In the genomic region with DNA sequence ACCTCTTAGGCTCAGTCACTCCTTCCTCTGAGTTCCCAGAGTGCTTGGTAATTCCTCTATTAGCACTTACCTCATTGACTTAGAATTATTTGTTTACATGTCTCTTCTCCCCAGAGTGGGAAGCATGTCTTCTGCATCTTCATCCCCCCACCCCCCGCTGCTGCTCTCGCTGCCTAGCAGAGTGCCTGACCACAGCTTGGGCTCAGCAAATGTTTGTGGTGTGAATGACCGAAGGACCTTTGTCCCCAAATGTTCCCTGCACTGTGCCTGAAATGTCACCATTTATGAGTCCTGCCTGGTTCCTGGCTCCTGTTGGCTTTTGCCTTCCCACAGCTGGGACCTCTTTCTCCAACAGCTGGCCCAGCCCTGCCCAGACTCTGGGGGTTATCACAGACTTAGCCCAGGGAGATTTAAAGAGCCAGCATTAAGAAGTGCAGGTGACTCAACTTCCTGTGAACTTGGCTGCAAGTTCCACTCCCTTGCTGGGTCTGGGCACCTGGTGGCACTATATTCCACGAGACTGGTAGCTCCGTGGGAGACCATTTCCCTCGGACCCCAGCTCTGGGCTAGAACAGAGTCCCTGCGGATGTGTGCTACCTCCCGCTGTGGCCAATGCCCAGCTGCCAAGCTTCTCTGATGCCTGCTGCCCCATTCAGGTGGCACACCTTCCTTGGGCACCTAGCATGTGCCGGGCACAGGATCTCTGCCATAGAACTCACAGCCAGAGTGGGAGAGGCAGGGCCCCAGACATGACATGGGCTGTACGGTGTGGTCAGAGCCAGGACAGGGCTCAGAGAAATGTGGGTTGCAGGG, we compare ENCODE assay signal across 1 cellular context.
TF ChIP-seq lines count a peak whose summit lies in the region.

No MANE protein-coding gene starts in this region.

TF ChIP-seq in IMR-90, 13 proteins besides CTCF, POLR2A, EP300 and RAD21:
- TF ChIP-seq FOS (IDR thresholded peaks at IDR 0.05; ENCODE audit: low read depth, low read length) (no peak), BHLHE40 (IDR thresholded peaks at IDR 0.05; ENCODE audit: low read depth, low read length) (no peak), CEBPB (IDR thresholded peaks at IDR 0.05; ENCODE audit: low read depth, low read length) (no peak), MXI1 (IDR thresholded peaks at IDR 0.05; ENCODE audit: borderline replicate concordance, low read depth, low read length) (no peak), RFX5 (IDR thresholded peaks at IDR 0.05; ENCODE audit: low read depth, low read length) (no peak), MAFK (IDR thresholded peaks at IDR 0.05; ENCODE audit: low read depth, low read length) (no peak), SMC3 (IDR thresholded peaks at IDR 0.05; ENCODE audit: low read depth, low read length) (no peak), MAZ (IDR thresholded peaks at IDR 0.05; ENCODE audit: borderline replicate concordance, low read depth, low read length) (no peak)
- TF ChIP-seq, protein P1, sequence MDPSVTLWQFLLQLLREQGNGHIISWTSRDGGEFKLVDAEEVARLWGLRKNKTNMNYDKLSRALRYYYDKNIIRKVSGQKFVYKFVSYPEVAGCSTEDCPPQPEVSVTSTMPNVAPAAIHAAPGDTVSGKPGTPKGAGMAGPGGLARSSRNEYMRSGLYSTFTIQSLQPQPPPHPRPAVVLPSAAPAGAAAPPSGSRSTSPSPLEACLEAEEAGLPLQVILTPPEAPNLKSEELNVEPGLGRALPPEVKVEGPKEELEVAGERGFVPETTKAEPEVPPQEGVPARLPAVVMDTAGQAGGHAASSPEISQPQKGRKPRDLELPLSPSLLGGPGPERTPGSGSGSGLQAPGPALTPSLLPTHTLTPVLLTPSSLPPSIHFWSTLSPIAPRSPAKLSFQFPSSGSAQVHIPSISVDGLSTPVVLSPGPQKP (IDR thresholded peaks at IDR 0.05; ENCODE audit: borderline replicate concordance, low read depth, low read length) = no peak
